Comparison of ENCODE assay signal across 1 cellular context in the genomic region with DNA sequence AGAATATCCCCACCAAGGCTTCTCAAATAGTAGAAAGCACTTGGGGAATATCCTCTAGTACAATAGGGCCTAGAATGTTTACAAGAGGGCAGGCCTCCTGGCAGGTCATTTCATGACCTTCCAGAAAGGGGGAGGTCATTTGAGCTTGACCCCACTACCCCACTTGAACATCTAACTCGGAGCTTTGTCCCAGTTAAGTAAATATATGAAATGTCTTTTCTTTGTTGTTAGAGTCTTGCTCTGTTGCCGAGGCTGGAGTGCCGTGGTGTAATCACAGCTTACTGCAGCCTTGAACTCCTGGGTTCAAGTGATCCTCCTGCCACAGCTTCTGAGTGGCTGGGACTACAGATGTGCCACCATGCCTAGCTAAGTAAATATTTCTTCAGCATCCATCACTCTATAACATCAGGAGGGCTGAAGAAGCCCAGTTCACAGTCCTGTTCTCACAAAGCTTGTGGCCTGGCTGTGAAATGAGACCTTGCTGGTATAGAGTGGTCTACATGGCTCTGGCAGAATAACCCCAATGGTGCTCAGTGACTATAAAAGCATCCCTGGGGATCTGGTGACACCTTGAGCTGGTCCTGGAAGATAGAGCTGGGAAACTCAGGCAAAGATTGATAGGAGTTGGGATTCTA.
TF ChIP-seq lines count a peak whose summit lies in the region.

No MANE protein-coding gene starts in this region.

TF ChIP-seq in HepG2, 621 proteins besides CTCF, POLR2A, EP300 and RAD21 (continued from another document and continues in another):
- no peak for TF ChIP-seq ZBTB21 (CRISPR knock-in tag; IDR thresholded peaks at IDR 0.05)
- peak; percentile 25; the same call in 1 of the 2 replicates for TF ChIP-seq NFYB (CRISPR knock-in tag; IDR thresholded peaks at IDR 0.05)
- TF ChIP-seq ARNT (IDR thresholded peaks at IDR 0.05): no peak
- TF ChIP-seq ZNF878 (CRISPR knock-in tag; IDR thresholded peaks at IDR 0.05): no peak
- TF ChIP-seq, protein P1, sequence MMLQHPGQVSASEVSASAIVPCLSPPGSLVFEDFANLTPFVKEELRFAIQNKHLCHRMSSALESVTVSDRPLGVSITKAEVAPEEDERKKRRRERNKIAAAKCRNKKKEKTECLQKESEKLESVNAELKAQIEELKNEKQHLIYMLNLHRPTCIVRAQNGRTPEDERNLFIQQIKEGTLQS (CRISPR knock-in tag; IDR thresholded peaks at IDR 0.05): no peak
- TF ChIP-seq ZNF251 (CRISPR knock-in tag; IDR thresholded peaks at IDR 0.05): no peak
- TF ChIP-seq ZFP41 (CRISPR knock-in tag; IDR thresholded peaks at IDR 0.05; ENCODE audit: borderline replicate concordance): no peak
- TF ChIP-seq TBP (CRISPR knock-in tag; IDR thresholded peaks at IDR 0.05): no peak
- no peak for TF ChIP-seq ZNF34 (CRISPR knock-in tag; IDR thresholded peaks at IDR 0.05; ENCODE audit: borderline replicate concordance)
- TF ChIP-seq ETV5 (CRISPR knock-in tag; IDR thresholded peaks at IDR 0.05; ENCODE audit: borderline replicate concordance): no peak
- TF ChIP-seq, protein P2, sequence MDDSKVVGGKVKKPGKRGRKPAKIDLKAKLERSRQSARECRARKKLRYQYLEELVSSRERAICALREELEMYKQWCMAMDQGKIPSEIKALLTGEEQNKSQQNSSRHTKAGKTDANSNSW (CRISPR knock-in tag; IDR thresholded peaks at IDR 0.05; ENCODE audit: borderline replicate concordance): no peak
- TF ChIP-seq ZNF792 (CRISPR knock-in tag; IDR thresholded peaks at IDR 0.05): no peak
- no peak for TF ChIP-seq RELA (CRISPR knock-in tag; IDR thresholded peaks at IDR 0.05)
- no peak for TF ChIP-seq ZNF383 (CRISPR knock-in tag; IDR thresholded peaks at IDR 0.05; ENCODE audit: borderline replicate concordance)
- TF ChIP-seq RORA (CRISPR knock-in tag; IDR thresholded peaks at IDR 0.05): no peak
- TF ChIP-seq ZNF782 (CRISPR knock-in tag; IDR thresholded peaks at IDR 0.05; ENCODE audit: borderline replicate concordance): no peak
- TF ChIP-seq, protein P3, sequence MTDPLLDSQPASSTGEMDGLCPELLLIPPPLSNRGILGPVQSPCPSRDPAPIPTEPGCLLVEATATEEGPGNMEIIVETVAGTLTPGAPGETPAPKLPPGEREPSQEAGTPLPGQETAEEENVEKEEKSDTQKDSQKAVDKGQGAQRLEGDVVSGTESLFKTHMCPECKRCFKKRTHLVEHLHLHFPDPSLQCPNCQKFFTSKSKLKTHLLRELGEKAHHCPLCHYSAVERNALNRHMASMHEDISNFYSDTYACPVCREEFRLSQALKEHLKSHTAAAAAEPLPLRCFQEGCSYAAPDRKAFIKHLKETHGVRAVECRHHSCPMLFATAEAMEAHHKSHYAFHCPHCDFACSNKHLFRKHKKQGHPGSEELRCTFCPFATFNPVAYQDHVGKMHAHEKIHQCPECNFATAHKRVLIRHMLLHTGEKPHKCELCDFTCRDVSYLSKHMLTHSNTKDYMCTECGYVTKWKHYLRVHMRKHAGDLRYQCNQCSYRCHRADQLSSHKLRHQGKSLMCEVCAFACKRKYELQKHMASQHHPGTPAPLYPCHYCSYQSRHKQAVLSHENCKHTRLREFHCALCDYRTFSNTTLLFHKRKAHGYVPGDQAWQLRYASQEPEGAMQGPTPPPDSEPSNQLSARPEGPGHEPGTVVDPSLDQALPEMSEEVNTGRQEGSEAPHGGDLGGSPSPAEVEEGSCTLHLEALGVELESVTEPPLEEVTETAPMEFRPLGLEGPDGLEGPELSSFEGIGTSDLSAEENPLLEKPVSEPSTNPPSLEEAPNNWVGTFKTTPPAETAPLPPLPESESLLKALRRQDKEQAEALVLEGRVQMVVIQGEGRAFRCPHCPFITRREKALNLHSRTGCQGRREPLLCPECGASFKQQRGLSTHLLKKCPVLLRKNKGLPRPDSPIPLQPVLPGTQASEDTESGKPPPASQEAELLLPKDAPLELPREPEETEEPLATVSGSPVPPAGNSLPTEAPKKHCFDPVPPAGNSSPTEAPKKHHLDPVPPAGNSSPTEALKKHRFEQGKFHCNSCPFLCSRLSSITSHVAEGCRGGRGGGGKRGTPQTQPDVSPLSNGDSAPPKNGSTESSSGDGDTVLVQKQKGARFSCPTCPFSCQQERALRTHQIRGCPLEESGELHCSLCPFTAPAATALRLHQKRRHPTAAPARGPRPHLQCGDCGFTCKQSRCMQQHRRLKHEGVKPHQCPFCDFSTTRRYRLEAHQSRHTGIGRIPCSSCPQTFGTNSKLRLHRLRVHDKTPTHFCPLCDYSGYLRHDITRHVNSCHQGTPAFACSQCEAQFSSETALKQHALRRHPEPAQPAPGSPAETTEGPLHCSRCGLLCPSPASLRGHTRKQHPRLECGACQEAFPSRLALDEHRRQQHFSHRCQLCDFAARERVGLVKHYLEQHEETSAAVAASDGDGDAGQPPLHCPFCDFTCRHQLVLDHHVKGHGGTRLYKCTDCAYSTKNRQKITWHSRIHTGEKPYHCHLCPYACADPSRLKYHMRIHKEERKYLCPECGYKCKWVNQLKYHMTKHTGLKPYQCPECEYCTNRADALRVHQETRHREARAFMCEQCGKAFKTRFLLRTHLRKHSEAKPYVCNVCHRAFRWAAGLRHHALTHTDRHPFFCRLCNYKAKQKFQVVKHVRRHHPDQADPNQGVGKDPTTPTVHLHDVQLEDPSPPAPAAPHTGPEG (CRISPR knock-in tag; IDR thresholded peaks at IDR 0.05): no peak
- TF ChIP-seq ZMYM4 (CRISPR knock-in tag; IDR thresholded peaks at IDR 0.05): 0 out of 2 replicates have a peak, but pooled peaks have one; percentile 30
- TF ChIP-seq, protein P4, sequence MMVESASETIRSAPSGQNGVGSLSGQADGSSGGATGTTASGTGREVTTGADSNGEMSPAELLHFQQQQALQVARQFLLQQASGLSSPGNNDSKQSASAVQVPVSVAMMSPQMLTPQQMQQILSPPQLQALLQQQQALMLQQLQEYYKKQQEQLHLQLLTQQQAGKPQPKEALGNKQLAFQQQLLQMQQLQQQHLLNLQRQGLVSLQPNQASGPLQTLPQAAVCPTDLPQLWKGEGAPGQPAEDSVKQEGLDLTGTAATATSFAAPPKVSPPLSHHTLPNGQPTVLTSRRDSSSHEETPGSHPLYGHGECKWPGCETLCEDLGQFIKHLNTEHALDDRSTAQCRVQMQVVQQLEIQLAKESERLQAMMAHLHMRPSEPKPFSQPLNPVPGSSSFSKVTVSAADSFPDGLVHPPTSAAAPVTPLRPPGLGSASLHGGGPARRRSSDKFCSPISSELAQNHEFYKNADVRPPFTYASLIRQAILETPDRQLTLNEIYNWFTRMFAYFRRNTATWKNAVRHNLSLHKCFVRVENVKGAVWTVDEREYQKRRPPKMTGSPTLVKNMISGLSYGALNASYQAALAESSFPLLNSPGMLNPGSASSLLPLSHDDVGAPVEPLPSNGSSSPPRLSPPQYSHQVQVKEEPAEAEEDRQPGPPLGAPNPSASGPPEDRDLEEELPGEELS (CRISPR knock-in tag; IDR thresholded peaks at IDR 0.05): no peak
- TF ChIP-seq, protein P5, sequence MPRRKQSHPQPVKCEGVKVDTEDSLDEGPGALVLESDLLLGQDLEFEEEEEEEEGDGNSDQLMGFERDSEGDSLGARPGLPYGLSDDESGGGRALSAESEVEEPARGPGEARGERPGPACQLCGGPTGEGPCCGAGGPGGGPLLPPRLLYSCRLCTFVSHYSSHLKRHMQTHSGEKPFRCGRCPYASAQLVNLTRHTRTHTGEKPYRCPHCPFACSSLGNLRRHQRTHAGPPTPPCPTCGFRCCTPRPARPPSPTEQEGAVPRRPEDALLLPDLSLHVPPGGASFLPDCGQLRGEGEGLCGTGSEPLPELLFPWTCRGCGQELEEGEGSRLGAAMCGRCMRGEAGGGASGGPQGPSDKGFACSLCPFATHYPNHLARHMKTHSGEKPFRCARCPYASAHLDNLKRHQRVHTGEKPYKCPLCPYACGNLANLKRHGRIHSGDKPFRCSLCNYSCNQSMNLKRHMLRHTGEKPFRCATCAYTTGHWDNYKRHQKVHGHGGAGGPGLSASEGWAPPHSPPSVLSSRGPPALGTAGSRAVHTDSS (CRISPR knock-in tag; conservative IDR thresholded peaks at IDR 0.05): no peak
- TF ChIP-seq, protein P6, sequence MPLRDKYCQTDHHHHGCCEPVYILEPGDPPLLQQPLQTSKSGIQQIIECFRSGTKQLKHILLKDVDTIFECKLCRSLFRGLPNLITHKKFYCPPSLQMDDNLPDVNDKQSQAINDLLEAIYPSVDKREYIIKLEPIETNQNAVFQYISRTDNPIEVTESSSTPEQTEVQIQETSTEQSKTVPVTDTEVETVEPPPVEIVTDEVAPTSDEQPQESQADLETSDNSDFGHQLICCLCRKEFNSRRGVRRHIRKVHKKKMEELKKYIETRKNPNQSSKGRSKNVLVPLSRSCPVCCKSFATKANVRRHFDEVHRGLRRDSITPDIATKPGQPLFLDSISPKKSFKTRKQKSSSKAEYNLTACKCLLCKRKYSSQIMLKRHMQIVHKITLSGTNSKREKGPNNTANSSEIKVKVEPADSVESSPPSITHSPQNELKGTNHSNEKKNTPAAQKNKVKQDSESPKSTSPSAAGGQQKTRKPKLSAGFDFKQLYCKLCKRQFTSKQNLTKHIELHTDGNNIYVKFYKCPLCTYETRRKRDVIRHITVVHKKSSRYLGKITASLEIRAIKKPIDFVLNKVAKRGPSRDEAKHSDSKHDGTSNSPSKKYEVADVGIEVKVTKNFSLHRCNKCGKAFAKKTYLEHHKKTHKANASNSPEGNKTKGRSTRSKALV (CRISPR knock-in tag; IDR thresholded peaks at IDR 0.05): no peak
- TF ChIP-seq IRF2 (CRISPR knock-in tag; IDR thresholded peaks at IDR 0.05): no peak
- TF ChIP-seq SP140L (CRISPR knock-in tag; IDR thresholded peaks at IDR 0.05; ENCODE audit: borderline replicate concordance): no peak
- no peak for TF ChIP-seq ZKSCAN8 (CRISPR knock-in tag; IDR thresholded peaks at IDR 0.05; ENCODE audit: borderline replicate concordance)
- TF ChIP-seq TEAD3 (CRISPR knock-in tag; optimal IDR thresholded peaks at IDR 0.05; ENCODE audit: borderline replicate concordance): no peak
- TF ChIP-seq SOX6 (IDR thresholded peaks at IDR 0.05): no peak
- TF ChIP-seq SOX6 (CRISPR knock-in tag; IDR thresholded peaks at IDR 0.05): peak; percentile 61
- TF ChIP-seq EZH2 (conservative IDR thresholded peaks at IDR 0.05; ENCODE audit: low read depth, low read length): no peak
- TF ChIP-seq ZNF33A (CRISPR knock-in tag; IDR thresholded peaks at IDR 0.05; ENCODE audit: borderline replicate concordance): no peak
- TF ChIP-seq, protein P7, sequence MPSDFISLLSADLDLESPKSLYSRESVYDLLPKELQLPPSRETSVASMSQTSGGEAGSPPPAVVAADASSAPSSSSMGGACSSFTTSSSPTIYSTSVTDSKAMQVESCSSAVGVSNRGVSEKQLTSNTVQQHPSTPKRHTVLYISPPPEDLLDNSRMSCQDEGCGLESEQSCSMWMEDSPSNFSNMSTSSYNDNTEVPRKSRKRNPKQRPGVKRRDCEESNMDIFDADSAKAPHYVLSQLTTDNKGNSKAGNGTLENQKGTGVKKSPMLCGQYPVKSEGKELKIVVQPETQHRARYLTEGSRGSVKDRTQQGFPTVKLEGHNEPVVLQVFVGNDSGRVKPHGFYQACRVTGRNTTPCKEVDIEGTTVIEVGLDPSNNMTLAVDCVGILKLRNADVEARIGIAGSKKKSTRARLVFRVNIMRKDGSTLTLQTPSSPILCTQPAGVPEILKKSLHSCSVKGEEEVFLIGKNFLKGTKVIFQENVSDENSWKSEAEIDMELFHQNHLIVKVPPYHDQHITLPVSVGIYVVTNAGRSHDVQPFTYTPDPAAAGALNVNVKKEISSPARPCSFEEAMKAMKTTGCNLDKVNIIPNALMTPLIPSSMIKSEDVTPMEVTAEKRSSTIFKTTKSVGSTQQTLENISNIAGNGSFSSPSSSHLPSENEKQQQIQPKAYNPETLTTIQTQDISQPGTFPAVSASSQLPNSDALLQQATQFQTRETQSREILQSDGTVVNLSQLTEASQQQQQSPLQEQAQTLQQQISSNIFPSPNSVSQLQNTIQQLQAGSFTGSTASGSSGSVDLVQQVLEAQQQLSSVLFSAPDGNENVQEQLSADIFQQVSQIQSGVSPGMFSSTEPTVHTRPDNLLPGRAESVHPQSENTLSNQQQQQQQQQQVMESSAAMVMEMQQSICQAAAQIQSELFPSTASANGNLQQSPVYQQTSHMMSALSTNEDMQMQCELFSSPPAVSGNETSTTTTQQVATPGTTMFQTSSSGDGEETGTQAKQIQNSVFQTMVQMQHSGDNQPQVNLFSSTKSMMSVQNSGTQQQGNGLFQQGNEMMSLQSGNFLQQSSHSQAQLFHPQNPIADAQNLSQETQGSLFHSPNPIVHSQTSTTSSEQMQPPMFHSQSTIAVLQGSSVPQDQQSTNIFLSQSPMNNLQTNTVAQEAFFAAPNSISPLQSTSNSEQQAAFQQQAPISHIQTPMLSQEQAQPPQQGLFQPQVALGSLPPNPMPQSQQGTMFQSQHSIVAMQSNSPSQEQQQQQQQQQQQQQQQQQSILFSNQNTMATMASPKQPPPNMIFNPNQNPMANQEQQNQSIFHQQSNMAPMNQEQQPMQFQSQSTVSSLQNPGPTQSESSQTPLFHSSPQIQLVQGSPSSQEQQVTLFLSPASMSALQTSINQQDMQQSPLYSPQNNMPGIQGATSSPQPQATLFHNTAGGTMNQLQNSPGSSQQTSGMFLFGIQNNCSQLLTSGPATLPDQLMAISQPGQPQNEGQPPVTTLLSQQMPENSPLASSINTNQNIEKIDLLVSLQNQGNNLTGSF (CRISPR knock-in tag; IDR thresholded peaks at IDR 0.05): no peak
- TF ChIP-seq ZNF749 (CRISPR knock-in tag; IDR thresholded peaks at IDR 0.05; ENCODE audit: borderline replicate concordance): no peak
- TF ChIP-seq, protein P8, sequence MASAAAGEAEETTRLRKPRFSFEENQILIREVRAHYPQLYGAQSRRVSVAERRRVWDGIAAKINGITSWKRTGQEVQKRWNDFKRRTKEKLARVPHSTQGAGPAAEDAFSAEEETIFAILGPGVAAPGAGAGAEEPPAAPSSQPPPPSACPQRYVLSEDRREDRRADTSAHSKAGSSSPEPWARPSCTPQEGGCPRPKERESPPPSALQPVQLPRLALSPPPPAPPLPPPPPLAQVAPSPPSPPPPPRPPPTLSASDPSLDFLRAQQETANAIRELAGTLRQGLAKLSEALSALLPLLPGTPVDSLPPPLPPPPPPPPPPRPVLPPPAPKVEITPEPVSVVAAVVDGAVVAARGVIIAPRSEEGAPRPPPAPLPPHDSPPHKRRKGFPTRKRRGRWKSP (CRISPR knock-in tag; IDR thresholded peaks at IDR 0.05): no peak
- TF ChIP-seq SALL1 (CRISPR knock-in tag; IDR thresholded peaks at IDR 0.05): peak; percentile 54
- no peak for TF ChIP-seq AGO2 (optimal IDR thresholded peaks at IDR 0.05; ENCODE audit: low read depth, low read length)
- TF ChIP-seq MED8 (CRISPR knock-in tag; IDR thresholded peaks at IDR 0.05; ENCODE audit: insufficient replicate concordance): no peak
- no peak for TF ChIP-seq ZNF572 (CRISPR knock-in tag; IDR thresholded peaks at IDR 0.05)
- TF ChIP-seq XRCC5 (optimal IDR thresholded peaks at IDR 0.05; ENCODE audit: low read length): no peak
- no peak for TF ChIP-seq ZFYVE20 (CRISPR knock-in tag; IDR thresholded peaks at IDR 0.05; ENCODE audit: borderline replicate concordance, low read depth)
- TF ChIP-seq, protein P9, sequence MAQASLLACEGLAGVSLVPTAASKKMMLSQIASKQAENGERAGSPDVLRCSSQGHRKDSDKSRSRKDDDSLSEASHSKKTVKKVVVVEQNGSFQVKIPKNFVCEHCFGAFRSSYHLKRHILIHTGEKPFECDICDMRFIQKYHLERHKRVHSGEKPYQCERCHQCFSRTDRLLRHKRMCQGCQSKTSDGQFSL (CRISPR knock-in tag; IDR thresholded peaks at IDR 0.05): no peak
- TF ChIP-seq, protein P10, sequence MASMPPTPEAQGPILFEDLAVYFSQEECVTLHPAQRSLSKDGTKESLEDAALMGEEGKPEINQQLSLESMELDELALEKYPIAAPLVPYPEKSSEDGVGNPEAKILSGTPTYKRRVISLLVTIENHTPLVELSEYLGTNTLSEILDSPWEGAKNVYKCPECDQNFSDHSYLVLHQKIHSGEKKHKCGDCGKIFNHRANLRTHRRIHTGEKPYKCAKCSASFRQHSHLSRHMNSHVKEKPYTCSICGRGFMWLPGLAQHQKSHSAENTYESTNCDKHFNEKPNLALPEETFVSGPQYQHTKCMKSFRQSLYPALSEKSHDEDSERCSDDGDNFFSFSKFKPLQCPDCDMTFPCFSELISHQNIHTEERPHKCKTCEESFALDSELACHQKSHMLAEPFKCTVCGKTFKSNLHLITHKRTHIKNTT (CRISPR knock-in tag; IDR thresholded peaks at IDR 0.05): no peak
- no peak for TF ChIP-seq TAF1 (CRISPR knock-in tag; IDR thresholded peaks at IDR 0.05)
- TF ChIP-seq ELF3 (CRISPR knock-in tag; IDR thresholded peaks at IDR 0.05): no peak
